ENCODE assay signal across 15 cellular contexts in the genomic region with DNA sequence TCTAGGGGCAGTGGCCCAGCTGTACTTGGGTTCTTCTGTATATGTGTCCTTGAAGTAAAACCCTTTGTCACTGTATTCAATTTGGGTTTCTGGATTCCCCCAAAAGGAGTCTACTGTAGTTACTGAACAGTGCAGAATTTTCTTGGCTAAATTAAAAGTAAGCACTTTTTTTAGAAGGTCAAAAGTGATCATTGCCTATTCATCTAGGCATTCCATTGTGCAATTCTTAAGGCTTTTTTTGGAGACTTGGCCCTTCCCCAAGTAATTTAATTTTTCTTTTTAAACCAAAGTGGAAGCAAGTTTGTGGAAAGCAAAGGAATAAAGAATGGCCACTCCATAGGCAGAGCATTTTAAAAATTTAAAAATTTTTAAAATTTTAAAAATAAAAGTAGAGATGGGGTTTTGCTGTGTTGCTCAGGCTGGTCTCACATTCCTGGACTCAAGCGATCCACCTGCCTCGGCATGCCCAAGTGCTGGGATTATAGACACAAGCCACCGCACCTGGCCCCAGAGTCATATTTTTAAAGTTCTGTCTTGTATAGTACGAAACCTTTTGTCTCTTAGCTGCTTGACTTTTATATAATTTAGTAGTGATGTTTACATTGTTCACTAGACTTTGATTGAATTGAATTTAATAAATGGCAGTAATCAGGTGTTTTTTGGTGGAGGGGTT. TPM values are rescaled to one million over a fixed set of nuclear protein-coding genes. Genes with fewer than 3 reads are reported as not detected.
DNase-seq lines count a peak whose midpoint lies in the region; ATAC-seq and TF ChIP-seq lines count a peak whose summit lies in the region.
"Had no signal": no experiment of that assay in that cellular context is flagged by ENCODE, and none has a peak within 500 bp of the region (broad histone marks: within the 10 kb centered on the region; RNA-seq: fewer than 3 reads in every experiment).

No MANE protein-coding gene starts in this region.

- peak overlapping the region; percentile 75 for H3K4me3 Mint-ChIP-seq in HFFc6
- no peak overlapping the region for H3K4me3 Mint-ChIP-seq in glutamatergic neuron (ENCODE audit: unreplicated experiment)
- no peak overlapping the region for H3K4me3 Mint-ChIP-seq in activated naive CD8-positive, alpha-beta T cell treated with anti-CD3 and anti-CD28 coated beads for 36 hours
- H3K4me3 Mint-ChIP-seq: naive thymus-derived CD4-positive, alpha-beta T cell had no signal

- H3K27me3 Mint-ChIP-seq in HFFc6 (ENCODE audit: insufficient read depth) (no peaks in the 10 kb centered on the region), glutamatergic neuron (ENCODE audit: unreplicated experiment) (peaks cover 5% of the 10 kb centered on the region)
- no peaks in the 10 kb centered on the region for H3K27me3 Mint-ChIP-seq in activated naive CD8-positive, alpha-beta T cell treated with anti-CD3 and anti-CD28 coated beads for 36 hours

- no peaks in the 10 kb centered on the region for H3K9me3 ChIP-seq in subcutaneous abdominal adipose tissue (ENCODE audit: control insufficient read depth in 5 of 5, low read length in 5 of 5)

- no peaks in the 10 kb centered on the region for H3K27me3 ChIP-seq in subcutaneous abdominal adipose tissue (ENCODE audit: control insufficient read depth in 5 of 5, insufficient read depth in 4 of 5, low read length in 5 of 5)

- peak overlapping the region in 4 of 5 donors; percentile 26 to 55 (median 50) for H3K9ac ChIP-seq in subcutaneous abdominal adipose tissue (ENCODE audit: low read length in 5 of 5)

- ATAC-seq in HG03108 (IDR thresholded peaks at IDR 0.05; ENCODE audit: unreplicated experiment) (no peak), HG03565 (IDR thresholded peaks at IDR 0.05; ENCODE audit: unreplicated experiment) (no peak)
- ATAC-seq: HepG2; naive thymus-derived CD4-positive, alpha-beta T cell had no signal

- H3K4me3 ChIP-seq in cardiac fibroblast (replicated peaks in 1 of 2; ENCODE audit: low read depth in 2 of 2, low read length in 2 of 2) (no peak overlapping the region), subcutaneous abdominal adipose tissue (ENCODE audit: low read depth in 1 of 5, low read length in 5 of 5) (peak overlapping the region in 2 of 5 donors; percentile 35 to 37)

- TF ChIP-seq CTCF in HFFc6 (IDR thresholded peaks at IDR 0.05) (no peak), cardiac fibroblast (IDR thresholded peaks at IDR 0.05; ENCODE audit: low read depth, low read length) (no peak), glutamatergic neuron (IDR thresholded peaks at IDR 0.05; ENCODE audit: partially characterized antibody, unreplicated experiment) (no peak)

- H3K27ac ChIP-seq in subcutaneous abdominal adipose tissue (ENCODE audit: low read depth, low read length) = peak overlapping the region; percentile 98

- no peaks in the 10 kb centered on the region for H3K9me3 Mint-ChIP-seq in HFFc6
- H3K9me3 Mint-ChIP-seq in glutamatergic neuron (ENCODE audit: unreplicated experiment) = peaks cover 9% of the 10 kb centered on the region
- no peaks in the 10 kb centered on the region for H3K9me3 Mint-ChIP-seq in activated naive CD8-positive, alpha-beta T cell treated with anti-CD3 and anti-CD28 coated beads for 36 hours
- H3K9me3 Mint-ChIP-seq: naive thymus-derived CD4-positive, alpha-beta T cell had no signal

- no peaks in the 10 kb centered on the region for H3K36me3 ChIP-seq in subcutaneous abdominal adipose tissue (ENCODE audit: control insufficient read depth in 5 of 5, insufficient read depth in 5 of 5, low read length in 5 of 5)

- H3K27ac Mint-ChIP-seq in HFFc6 (peak overlapping the region; percentile 89), glutamatergic neuron (ENCODE audit: unreplicated experiment) (peak overlapping the region; percentile 31)
- H3K27ac Mint-ChIP-seq in activated naive CD8-positive, alpha-beta T cell treated with anti-CD3 and anti-CD28 coated beads for 36 hours = no peak overlapping the region
- H3K27ac Mint-ChIP-seq: naive thymus-derived CD4-positive, alpha-beta T cell had no signal

- H3K4me1 Mint-ChIP-seq in HFFc6 (ENCODE audit: low read depth) (peaks cover 78% of the 10 kb centered on the region), glutamatergic neuron (ENCODE audit: low read depth, unreplicated experiment) (peaks cover 32% of the 10 kb centered on the region)
- H3K4me1 Mint-ChIP-seq in activated naive CD8-positive, alpha-beta T cell treated with anti-CD3 and anti-CD28 coated beads for 36 hours = peaks cover 3% of the 10 kb centered on the region

- H3K36me3 Mint-ChIP-seq in HFFc6 (ENCODE audit: low read depth) (peaks cover 11% of the 10 kb centered on the region), glutamatergic neuron (ENCODE audit: unreplicated experiment) (no peaks in the 10 kb centered on the region)
- peaks cover 2% of the 10 kb centered on the region for H3K36me3 Mint-ChIP-seq in activated naive CD8-positive, alpha-beta T cell treated with anti-CD3 and anti-CD28 coated beads for 36 hours

- no peak for DNase-seq in HFFc6
- DNase-seq in cardiac fibroblast (ENCODE audit: low read depth in 2 of 2) = peak; percentile 33 to 52
- no peak for DNase-seq in glutamatergic neuron
- no peak for DNase-seq in NK-92 treated with Interleukin-12 subunit alpha and Interleukin-12 subunit beta, amount 100 ng/mL, for 24 hours (lab: John Stamatoyannopoulos, UW)
- no peak for DNase-seq in activated naive CD8-positive, alpha-beta T cell treated with anti-CD3 and anti-CD28 coated beads for 36 hours
- DNase-seq: activated CD4-positive, alpha-beta T cell treated with anti-CD3 and anti-CD28 coated beads for 4 hours; activated naive CD4-positive, alpha-beta T cell treated with anti-CD3 and anti-CD28 coated beads, Interleukin-2, amount 50 U/mL, for 16 hours; naive thymus-derived CD4-positive, alpha-beta T cell; NCI-H2107; SHP77 treated with DMSO at 0.1 percent for 48 hours; T1000 had no signal

- peaks cover 5 to 58% (median 48%) of the 10 kb centered on the region in 5 donors for H3K4me1 ChIP-seq in subcutaneous abdominal adipose tissue (ENCODE audit: control insufficient read depth in 5 of 5, insufficient read depth in 5 of 5, low read length in 5 of 5)

RNA-seq across cellular contexts. Expression of a gene that starts 31.2 kb away (rescaled TPM):
- total RNA-seq in HFFc6 (2021; fragmentation: NEBNext Ultra II Directional; extraction: Animal tissue kit (Norgen Biotek cat#: 25700)) = 1 to 10 TPM in 1 of 6 experiments, under 1 TPM in 5; 0.20 to 1.0 (median 0.25) TPM
- 28.9 TPM for total RNA-seq in glutamatergic neuron (ENCODE audit: unreplicated experiment)
- total RNA-seq in activated naive CD8-positive, alpha-beta T cell treated with anti-CD3 and anti-CD28 coated beads for 36 hours = not detected
- total RNA-seq: HepG2 had no signal

Comparison
In these comparisons a context has a peak if more than half of its experiments do, and no peak if none do; other contexts are left out.
1. DNase-seq: peak in cardiac fibroblast (2 of 2); none in HFFc6 (single experiment), glutamatergic neuron (single experiment), NK-92 treated with Interleukin-12 subunit alpha and Interleukin-12 subunit beta, amount 100 ng/mL, for 24 hours (single experiment) and activated naive CD8-positive, alpha-beta T cell treated with anti-CD3 and anti-CD28 coated beads for 36 hours (single experiment).
2. RNA of a gene that starts 31.2 kb away (total RNA-seq): 28.9 TPM in glutamatergic neuron (single experiment); 0.20 to 1.0 TPM in HFFc6 and not detected in activated naive CD8-positive, alpha-beta T cell treated with anti-CD3 and anti-CD28 coated beads for 36 hours; every median in the first group is over 10 times any median in the second.